ENCODE assay signal across 1 cellular context in genomic region chr6:17490724-17491123, GRCh38.
TF ChIP-seq lines count a peak whose summit lies in the region.

No MANE protein-coding gene starts in this region.

TF ChIP-seq in HEK293, 187 proteins besides CTCF, POLR2A, EP300 and RAD21 (continued from another document):
- TF ChIP-seq ZNF639 (tag by site-specific recombination; IDR thresholded peaks at IDR 0.05) (no peak), ZNF843 (tag by site-specific recombination; IDR thresholded peaks at IDR 0.05) (0 out of 2 replicates have a peak, but pooled peaks have one; percentile 25), ZNF292 (tag by site-specific recombination; IDR thresholded peaks at IDR 0.05; ENCODE audit: borderline replicate concordance, low read depth) (no peak), ZNF423 (tag by site-specific recombination; IDR thresholded peaks at IDR 0.05) (no peak; the same call in 1 of the 2 replicates), FEZF1 (tag by site-specific recombination; IDR thresholded peaks at IDR 0.05) (peak; percentile 64), GLIS1 (tag by site-specific recombination; IDR thresholded peaks at IDR 0.05) (peak; percentile 75)
